ENCODE assay signal across 31 cellular contexts in the genomic region with DNA sequence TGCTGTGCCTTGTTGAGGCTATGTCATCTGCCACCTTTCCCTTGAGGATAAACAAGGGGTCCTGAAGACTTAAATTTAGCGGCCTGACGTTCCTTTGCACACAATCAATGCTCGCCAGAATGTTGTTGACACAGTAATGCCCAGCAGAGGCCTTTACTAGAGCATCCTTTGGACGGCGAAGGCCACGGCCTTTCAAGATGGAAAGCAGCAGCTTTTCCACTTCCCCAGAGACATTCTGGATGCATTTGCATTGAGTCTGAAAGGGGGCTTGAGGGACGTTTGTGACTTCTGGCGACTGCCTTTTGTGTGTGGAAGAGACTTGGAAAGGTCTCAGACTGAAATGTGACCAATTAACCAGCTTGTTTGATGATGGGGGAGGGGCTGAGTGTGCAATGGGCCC. TPM values are rescaled to one million over a fixed set of nuclear protein-coding genes. Genes with fewer than 3 reads are reported as not detected.
"Had no signal": no experiment of that assay in that cellular context is flagged by ENCODE, and none has a peak within 500 bp of the region (broad histone marks: within the 10 kb centered on the region; RNA-seq: fewer than 3 reads in every experiment).

No MANE protein-coding gene starts in this region.

- H3K4me3 ChIP-seq: adrenal gland, body of pancreas, colonic mucosa, esophagus squamous epithelium, gastroesophageal sphincter had no signal

- DNase-seq: activated CD4-positive, alpha-beta T cell treated with anti-CD3 and anti-CD28 coated beads for 1 hour; activated CD4-positive, alpha-beta T cell treated with anti-CD3 and anti-CD28 coated beads for 4 hours; activated CD4-positive, alpha-beta T cell treated with anti-CD3 and anti-CD28 coated beads, Interleukin-2, amount 10 ng/mL, durations not matched to agents 7 days and 5 days; activated CD4-positive, alpha-beta T cell treated with anti-CD3 and anti-CD28 coated beads, Interleukin-2, amount 50 U/mL, for 48 hours; activated CD4-positive, CD25-positive, alpha-beta regulatory T cell; activated CD8-positive, alpha-beta memory T cell treated with anti-CD3 and anti-CD28 coated beads for 24 hours; activated CD8-positive, alpha-beta T cell treated with anti-CD3 and anti-CD28 coated beads for 36 hours; activated effector memory CD4-positive, alpha-beta T cell treated with anti-CD3 and anti-CD28 coated beads, Interleukin-2, amount 50 U/mL, for 16 hours; activated naive CD4-positive, alpha-beta T cell treated with anti-CD3 and anti-CD28 coated beads for 36 hours; activated naive CD8-positive, alpha-beta T cell treated with anti-CD3 and anti-CD28 coated beads for 36 hours; activated naive CD8-positive, alpha-beta T cell treated with anti-CD3 and anti-CD28 coated beads, Interleukin-2, amount 50 U/mL, for 24 hours; activated T-cell treated with anti-CD3 and anti-CD28 coated beads, Interleukin-2, amount 50 U/mL, for 4 hours; adrenal gland; amygdala; body of pancreas; central memory CD4-positive, alpha-beta T cell; cerebellar nuclear complex; colonic mucosa; effector CD8-positive, alpha-beta T cell; esophagus squamous epithelium; foreskin melanocyte; T-helper 2 cell had no signal

- H3K27me3 ChIP-seq: adrenal gland, body of pancreas, colonic mucosa, esophagus squamous epithelium, gastroesophageal sphincter had no signal

- H3K4me1 ChIP-seq: adrenal gland, body of pancreas, colonic mucosa, gastroesophageal sphincter had no signal

- H3K4me1 Mint-ChIP-seq: activated CD4-positive, alpha-beta T cell treated with anti-CD3 and anti-CD28 coated beads, Interleukin-2, amount 10 ng/mL, durations not matched to agents 7 days and 5 days; activated naive CD4-positive, alpha-beta T cell treated with anti-CD3 and anti-CD28 coated beads, Interleukin-2, amount 50 U/mL, for 24 hours; activated naive CD8-positive, alpha-beta T cell treated with anti-CD3 and anti-CD28 coated beads for 36 hours; activated naive CD8-positive, alpha-beta T cell treated with anti-CD3 and anti-CD28 coated beads, Interleukin-2, amount 50 U/mL, for 24 hours had no signal

- ATAC-seq: activated CD8-positive, alpha-beta T cell treated with anti-CD3 and anti-CD28 coated beads for 36 hours; activated naive CD8-positive, alpha-beta T cell treated with anti-CD3 and anti-CD28 coated beads, Interleukin-2, amount 50 U/mL, for 24 hours; activated T-cell treated with anti-CD3 and anti-CD28 coated beads, Interleukin-2, amount 50 U/mL, for 4 hours; body of pancreas; gastroesophageal sphincter had no signal

- H3K4me3 Mint-ChIP-seq: activated CD4-positive, alpha-beta T cell treated with anti-CD3 and anti-CD28 coated beads, Interleukin-2, amount 10 ng/mL, durations not matched to agents 7 days and 5 days; activated CD8-positive, alpha-beta T cell treated with anti-CD3 and anti-CD28 coated beads for 36 hours; activated naive CD4-positive, alpha-beta T cell treated with anti-CD3 and anti-CD28 coated beads for 36 hours; activated naive CD4-positive, alpha-beta T cell treated with anti-CD3 and anti-CD28 coated beads, Interleukin-2, amount 50 U/mL, for 24 hours; activated naive CD8-positive, alpha-beta T cell treated with anti-CD3 and anti-CD28 coated beads for 36 hours; activated naive CD8-positive, alpha-beta T cell treated with anti-CD3 and anti-CD28 coated beads, Interleukin-2, amount 50 U/mL, for 24 hours; activated T-cell treated with anti-CD3 and anti-CD28 coated beads, Interleukin-2, amount 50 U/mL, for 4 hours; activated T-helper 1 cell treated with anti-CD3 and anti-CD28 coated beads, Interleukin-12 subunit alpha, Interleukin-12 subunit beta, Interleukin-2, Interleukin-4 antibody, amounts not matched to agents 30 ng/mL and 10 ng/mL and 1 ng/mL, durations not matched to agents 14 hours and 24 hours and 36 hours had no signal

- H3K9me3 ChIP-seq: colonic mucosa had no signal

- H3K27me3 Mint-ChIP-seq: activated CD8-positive, alpha-beta T cell treated with anti-CD3 and anti-CD28 coated beads for 36 hours; activated naive CD4-positive, alpha-beta T cell treated with anti-CD3 and anti-CD28 coated beads, Interleukin-2, amount 50 U/mL, for 24 hours; activated naive CD8-positive, alpha-beta T cell treated with anti-CD3 and anti-CD28 coated beads for 36 hours; activated naive CD8-positive, alpha-beta T cell treated with anti-CD3 and anti-CD28 coated beads, Interleukin-2, amount 50 U/mL, for 24 hours had no signal

- H3K36me3 ChIP-seq: adrenal gland, colonic mucosa had no signal

- H3K27ac ChIP-seq: adrenal gland, body of pancreas, colonic mucosa, epithelial cell of prostate, esophagus squamous epithelium, gastroesophageal sphincter had no signal

- H3K27ac Mint-ChIP-seq: activated CD4-positive, alpha-beta T cell treated with anti-CD3 and anti-CD28 coated beads, Interleukin-2, amount 10 ng/mL, durations not matched to agents 7 days and 5 days; activated CD8-positive, alpha-beta T cell treated with anti-CD3 and anti-CD28 coated beads for 36 hours; activated naive CD4-positive, alpha-beta T cell treated with anti-CD3 and anti-CD28 coated beads for 36 hours; activated naive CD4-positive, alpha-beta T cell treated with anti-CD3 and anti-CD28 coated beads, Interleukin-2, amount 50 U/mL, for 24 hours; activated naive CD8-positive, alpha-beta T cell treated with anti-CD3 and anti-CD28 coated beads for 36 hours; activated naive CD8-positive, alpha-beta T cell treated with anti-CD3 and anti-CD28 coated beads, Interleukin-2, amount 50 U/mL, for 24 hours; activated T-helper 1 cell treated with anti-CD3 and anti-CD28 coated beads, Interleukin-12 subunit alpha, Interleukin-12 subunit beta, Interleukin-2, Interleukin-4 antibody, amounts not matched to agents 30 ng/mL and 10 ng/mL and 1 ng/mL, durations not matched to agents 14 hours and 24 hours and 36 hours; activated T-helper 2 cell treated with anti-CD3 and anti-CD28 coated beads, Interferon-gamma antibody, Interleukin-2, Interleukin-4, amounts not matched to agents 10 μg/mL and 5 μg/mL and 100 μg/mL, durations not matched to agents 14 hours and 24 hours and 36 hours had no signal

RNA-seq across cellular contexts. Expression of gene VWA2, which starts 52.5 kb away (rescaled TPM):
- total RNA-seq: activated CD4-positive, alpha-beta T cell treated with anti-CD3 and anti-CD28 coated beads, Interleukin-2, amount 10 ng/mL, durations not matched to agents 7 days and 5 days; activated CD8-positive, alpha-beta T cell treated with anti-CD3 and anti-CD28 coated beads for 36 hours; activated naive CD4-positive, alpha-beta T cell treated with anti-CD3 and anti-CD28 coated beads for 36 hours; activated naive CD8-positive, alpha-beta T cell treated with anti-CD3 and anti-CD28 coated beads for 36 hours; activated T-cell treated with anti-CD3 and anti-CD28 coated beads, Interleukin-2, amount 50 U/mL, for 4 hours; activated T-helper 1 cell treated with anti-CD3 and anti-CD28 coated beads, Interleukin-12 subunit alpha, Interleukin-12 subunit beta, Interleukin-2, Interleukin-4 antibody, amounts not matched to agents 30 ng/mL and 10 ng/mL and 1 ng/mL, durations not matched to agents 14 hours and 24 hours and 36 hours; activated T-helper 2 cell treated with anti-CD3 and anti-CD28 coated beads, Interferon-gamma antibody, Interleukin-2, Interleukin-4, amounts not matched to agents 10 μg/mL and 5 μg/mL and 100 μg/mL, durations not matched to agents 14 hours and 24 hours and 36 hours; dermis microvascular lymphatic vessel endothelial cell; endothelial cell of umbilical vein; glomerular endothelial cell; T-helper 1 cell treated with Interleukin-12 subunit alpha and Interleukin-12 subunit beta and Interleukin-4 antibody, amounts not matched to agents 30 ng/mL and 1 ng/mL, for 36 hours had no signal
